ENCODE assay signal across 26 cellular contexts in the genomic region with DNA sequence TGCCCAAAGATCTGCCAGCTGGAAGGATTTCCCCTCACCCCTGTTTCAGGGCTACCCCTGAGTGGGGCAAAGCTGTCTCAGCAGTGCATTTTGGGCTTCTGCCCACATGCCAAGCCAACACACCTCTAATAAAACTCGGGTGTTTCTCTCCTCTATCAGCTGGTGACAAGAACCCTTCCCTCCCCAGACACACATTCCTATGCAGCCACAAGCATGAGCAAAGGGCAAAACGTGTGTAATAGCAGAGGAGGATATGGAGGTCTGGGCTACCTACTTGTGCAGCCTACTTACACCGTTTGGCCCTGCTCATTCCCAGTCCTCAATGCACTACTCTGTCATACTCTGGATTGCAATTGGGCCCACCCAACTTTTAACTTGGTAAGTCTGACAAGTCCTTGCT.
"Had no signal": no experiment of that assay in that cellular context is flagged by ENCODE, and none has a peak within 500 bp of the region (broad histone marks: within the 10 kb centered on the region; RNA-seq: fewer than 3 reads in every experiment).

No MANE protein-coding gene starts in this region.

- FAIRE-seq: pancreas, urothelium cell line had no signal

- DNase-seq: naive B cell; naive thymus-derived CD8-positive, alpha-beta T cell; nephron progenitor cell; nucleus accumbens; pancreas; posterior cingulate gyrus; psoas muscle; right cardiac atrium; right lobe of liver; sigmoid colon; spleen; stimulated activated CD4-positive, alpha-beta T cell treated with anti-CD3 and anti-CD28 coated beads, Interleukin-12 subunit alpha, Interleukin-12 subunit beta, amount 100 ng/mL, for 4 hours; stimulated activated CD4-positive, alpha-beta T cell treated with anti-CD3 and anti-CD28 coated beads, Interleukin-1b, Interleukin-23, amount 100 ng/mL, for 48 hours; stimulated activated CD4-positive, alpha-beta T cell treated with anti-CD3 and anti-CD28 coated beads, Interleukin-4, amount 100 ng/mL, for 1 hour; stimulated activated CD4-positive, alpha-beta T cell treated with anti-CD3 and anti-CD28 coated beads, Interleukin-4, amount 100 ng/mL, for 4 hours; stimulated activated CD8-positive, alpha-beta memory T cell treated with anti-CD3 and anti-CD28 coated beads, Interleukin-4, amount 100 ng/mL, for 48 hours; stimulated activated naive CD4-positive, alpha-beta T cell treated with Interleukin-2 at 50 U/mL for 16 hours; stomach; thyroid gland; upper lobe of left lung had no signal

- ATAC-seq: naive thymus-derived CD8-positive, alpha-beta T cell; pancreas; psoas muscle; right cardiac atrium; right lobe of liver; stimulated activated memory B cell treated with anti-CD40 and anti-IgM and Interleukin-4, amounts not matched to agents 10 μg/mL and 1 μg/mL and 100 μg/mL, for 72 hours had no signal

- H3K36me3 ChIP-seq: neutrophil, pancreas, right lobe of liver, sigmoid colon, spleen, stomach, thoracic aorta, thyroid gland, tibial nerve, upper lobe of left lung had no signal

- H3K4me1 ChIP-seq: pancreas, psoas muscle, right lobe of liver, sigmoid colon, spleen, stomach, thyroid gland, tibial nerve, upper lobe of left lung had no signal

- H3K27me3 ChIP-seq: neutrophil, pancreas, right lobe of liver, sigmoid colon, spleen, stomach, thyroid gland, tibial nerve, upper lobe of left lung had no signal

- H3K27ac ChIP-seq: neutrophil, pancreas, psoas muscle, right lobe of liver, sigmoid colon, spleen, stomach, thoracic aorta, thyroid gland, tibial nerve, upper lobe of left lung had no signal

- H3K4me3 ChIP-seq: pancreas, psoas muscle, right lobe of liver, sigmoid colon, smooth muscle cell, spleen, stomach, thoracic aorta, thyroid gland, tibial nerve, upper lobe of left lung had no signal

- H3K9me3 ChIP-seq: neutrophil, pancreas, psoas muscle, right lobe of liver, sigmoid colon, spleen, stomach, thoracic aorta, thyroid gland, tibial nerve, upper lobe of left lung had no signal
